9 cellular contexts compared by ENCODE assay signal in the genomic region with DNA sequence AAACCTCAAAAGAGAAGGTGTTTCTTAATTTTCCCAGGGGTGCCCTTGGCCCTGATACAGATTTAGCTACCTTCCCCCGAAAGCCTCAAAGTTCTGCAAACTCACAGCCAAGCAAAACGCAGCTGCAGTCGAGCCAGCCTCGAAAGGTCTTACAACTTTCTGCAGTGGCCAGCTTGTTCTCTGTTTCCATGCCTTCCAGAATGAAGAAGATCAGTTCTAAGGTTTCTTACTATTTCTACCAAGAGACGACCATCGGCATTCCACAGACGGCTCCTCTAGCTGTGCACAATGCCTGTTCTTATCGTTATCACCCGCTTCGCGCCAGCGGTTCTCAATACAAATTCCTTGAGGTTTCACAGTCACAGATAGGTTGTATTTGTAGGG. TPM values are rescaled to one million over a fixed set of nuclear protein-coding genes. Genes with fewer than 3 reads are reported as not detected.
A peak's percentile ranks its signal among the peaks of the same experiment; 100 is the strongest.
DNase-seq lines count a peak whose midpoint lies in the region; ATAC-seq and TF ChIP-seq lines count a peak whose summit lies in the region.
"Had no signal": no experiment of that assay in that cellular context is flagged by ENCODE, and none has a peak within 500 bp of the region (broad histone marks: within the 10 kb centered on the region; RNA-seq: fewer than 3 reads in every experiment).

No MANE protein-coding gene starts in this region.

- DNase-seq in islet precursor cell, result peak; percentile 56
- no peak for DNase-seq in activated effector memory CD4-positive, alpha-beta T cell treated with anti-CD3 and anti-CD28 coated beads, Interleukin-2, amount 50 U/mL, for 16 hours
- DNase-seq in BE2C, result no peak
- DNase-seq in putamen (ENCODE audit: low spot score), result no peak
- no peak for DNase-seq in OCI-M1 (lab: John Stamatoyannopoulos, UW)

- TF ChIP-seq CTCF in BE2C (IDR thresholded peaks at IDR 0.05; ENCODE audit: low read depth, low read length), result no peak

- H3K27me3 ChIP-seq in BE2C, result no peaks in the 10 kb centered on the region
- H3K27me3 ChIP-seq: vagina had no signal

- H3K4me1 ChIP-seq in BE2C, result no peaks in the 10 kb centered on the region
- H3K4me1 ChIP-seq: vagina had no signal

- no peak overlapping the region for H3K4me3 ChIP-seq in BE2C (ENCODE audit: low read depth, low read length)
- H3K4me3 ChIP-seq: vagina had no signal

- H3K36me3 ChIP-seq in BE2C, result no peaks in the 10 kb centered on the region
- H3K36me3 ChIP-seq: vagina had no signal

- peak; percentile 10 for ATAC-seq in GM18499 (IDR thresholded peaks at IDR 0.05; ENCODE audit: insufficient read depth, unreplicated experiment)
- peak; percentile 28 for ATAC-seq in GM21526 (IDR thresholded peaks at IDR 0.05; ENCODE audit: low FRiP score, unreplicated experiment)
- peak; percentile 17 for ATAC-seq in HG03571 (IDR thresholded peaks at IDR 0.05; ENCODE audit: unreplicated experiment)

- H3K9me3 ChIP-seq in BE2C, result no peaks in the 10 kb centered on the region
- H3K9me3 ChIP-seq: vagina had no signal

RNA-seq across cellular contexts. Expression of a gene that starts 28.5 kb away (rescaled TPM):
- not detected for polyA plus RNA-seq in BE2C (2012; ENCODE audit: insufficient read depth, insufficient read length, low read depth)
